11 cellular contexts compared by ENCODE assay signal in genomic region chr19:49425922-49426592, GRCh38. TPM values are rescaled to one million over a fixed set of nuclear protein-coding genes. Genes with fewer than 3 reads are reported as not detected.
DNase-seq lines count a peak whose midpoint lies in the region; ATAC-seq and TF ChIP-seq lines count a peak whose summit lies in the region.
"Had no signal": no experiment of that assay in that cellular context is flagged by ENCODE, and none has a peak within 500 bp of the region (broad histone marks: within the 10 kb centered on the region; RNA-seq: fewer than 3 reads in every experiment).

No MANE protein-coding gene starts in this region.

- H3K4me1 Mint-ChIP-seq in activated CD8-positive, alpha-beta T cell treated with anti-CD3 and anti-CD28 coated beads for 36 hours (ENCODE audit: low read depth), result peaks cover 50% of the 10 kb centered on the region

- no peaks in the 10 kb centered on the region for H3K79me2 ChIP-seq in Karpas-422 (ENCODE audit: low read length)
- no peaks in the 10 kb centered on the region for H3K79me2 ChIP-seq in osteoblast (ENCODE audit: insufficient read depth, low read length)

- no peaks in the 10 kb centered on the region for H4K20me1 ChIP-seq in Karpas-422 (ENCODE audit: insufficient read depth, low read depth, low read length)
- H4K20me1 ChIP-seq in osteoblast (ENCODE audit: insufficient read depth, low read length), result peaks cover 3% of the 10 kb centered on the region

- POLR2A ChIA-PET in activated CD8-positive, alpha-beta T cell treated with anti-CD3 and anti-CD28 coated beads for 36 hours (lab: Charles Lee), result interaction anchor here (0.8 to 1.7 kb wide), 5 partner anchors 19 to 61 kb away, joined by 3 to 5 read pairs (median 3); partner anchors contain the start of genes PIH1D1 and RPL13A

- H3K27me3 ChIP-seq in Karpas-422 (ENCODE audit: low read length), result no peaks in the 10 kb centered on the region
- H3K27me3 ChIP-seq in osteoblast (ENCODE audit: insufficient read depth, low read length), result peaks cover 95% of the 10 kb centered on the region

- DNase-seq in SHP77 (lab: John Stamatoyannopoulos, UW), result peak; percentile 38 to 57
- DNase-seq in SHP77 treated with DMSO at 0.1 percent for 48 hours (lab: John Stamatoyannopoulos, UW), result no peak
- peak; percentile 88 for DNase-seq in Karpas-422
- DNase-seq in activated CD8-positive, alpha-beta T cell treated with anti-CD3 and anti-CD28 coated beads for 36 hours, result peak; percentile 65
- peak; percentile 93 for DNase-seq in osteoblast (ENCODE audit: insufficient read length, low spot score, missing footprints)
- DNase-seq in dermis blood vessel endothelial cell, result no peak

- no peak overlapping the region for H3K4me3 Mint-ChIP-seq in activated CD8-positive, alpha-beta T cell treated with anti-CD3 and anti-CD28 coated beads for 36 hours

- H3K4me3 ChIP-seq in Karpas-422 (ENCODE audit: low read length), result no peak overlapping the region; the same call in 1 of the 2 replicates
- H3K4me3 ChIP-seq in osteoblast (ENCODE audit: insufficient read depth, low read length), result no peak overlapping the region

- ATAC-seq in activated CD8-positive, alpha-beta T cell treated with anti-CD3 and anti-CD28 coated beads for 36 hours, result no peak
- ATAC-seq in HG02840 (IDR thresholded peaks at IDR 0.05; ENCODE audit: low FRiP score, unreplicated experiment), result no peak
- ATAC-seq in GM19452 (IDR thresholded peaks at IDR 0.05; ENCODE audit: unreplicated experiment), result no peak

- peaks cover 64% of the 10 kb centered on the region for H3K4me1 ChIP-seq in Karpas-422 (ENCODE audit: low read length)
- H3K4me1 ChIP-seq in osteoblast (ENCODE audit: insufficient read depth, low read length), result no peaks in the 10 kb centered on the region

- intact Hi-C loops in activated CD8-positive, alpha-beta T cell treated with anti-CD3 and anti-CD28 coated beads for 36 hours (cut with micrococcal nuclease), result loop anchor here (5.0 kb wide), 1 partner anchor 34 kb away; no protein-coding TSS in a partner anchor

- no peak overlapping the region for H3K27ac Mint-ChIP-seq in activated CD8-positive, alpha-beta T cell treated with anti-CD3 and anti-CD28 coated beads for 36 hours

- TF ChIP-seq CTCF in activated CD8-positive, alpha-beta T cell treated with anti-CD3 and anti-CD28 coated beads for 36 hours (IDR thresholded peaks at IDR 0.05), result no peak
- TF ChIP-seq CTCF in osteoblast (IDR thresholded peaks at IDR 0.05; ENCODE audit: extremely low read depth, low read depth, low read length), result no peak

- H3K27ac ChIP-seq in Karpas-422 (ENCODE audit: low read length) (no peak overlapping the region), osteoblast (ENCODE audit: low read depth, low read length) (no peak overlapping the region)
- H3K27ac ChIP-seq: VCaP had no signal

- H2AFZ ChIP-seq in Karpas-422 (ENCODE audit: low read length) (no peak overlapping the region), osteoblast (ENCODE audit: low read length) (no peak overlapping the region)

- H3K27me3 Mint-ChIP-seq in activated CD8-positive, alpha-beta T cell treated with anti-CD3 and anti-CD28 coated beads for 36 hours, result peaks cover 83% of the 10 kb centered on the region

- H3K9me2 ChIP-seq in Karpas-422 (replicated peaks; ENCODE audit: insufficient read depth, low read length), result no peaks in the 10 kb centered on the region

- H3K36me3 ChIP-seq in Karpas-422 (ENCODE audit: insufficient read depth, low read length) (no peaks in the 10 kb centered on the region), osteoblast (ENCODE audit: insufficient read depth, low read length) (no peaks in the 10 kb centered on the region)

- H3K36me3 Mint-ChIP-seq in activated CD8-positive, alpha-beta T cell treated with anti-CD3 and anti-CD28 coated beads for 36 hours (ENCODE audit: low read depth), result no peaks in the 10 kb centered on the region

- H3K9me3 ChIP-seq in Karpas-422 (ENCODE audit: low read length), result no peaks in the 10 kb centered on the region
- no peaks in the 10 kb centered on the region for H3K9me3 ChIP-seq in osteoblast (ENCODE audit: low read depth, low read length)

- H3K4me2 ChIP-seq in Karpas-422 (ENCODE audit: low read depth, low read length, poor library complexity, severe bottlenecking) (peak overlapping the region; percentile 52), osteoblast (ENCODE audit: insufficient read depth, low read length) (no peak overlapping the region)

- H3K9ac ChIP-seq in Karpas-422 (ENCODE audit: low read length), result no peak overlapping the region

- CTCF ChIA-PET in activated CD8-positive, alpha-beta T cell treated with anti-CD3 and anti-CD28 coated beads for 36 hours (lab: Charles Lee), result interaction anchor here (0.6 to 1.1 kb wide), 2 partner anchors 8 to 69 kb away, joined by 3 read pairs; no protein-coding TSS in a partner anchor

- no peaks in the 10 kb centered on the region for H3K9me3 Mint-ChIP-seq in activated CD8-positive, alpha-beta T cell treated with anti-CD3 and anti-CD28 coated beads for 36 hours

RNA-seq across cellular contexts. Expression of gene GFY, which starts 0.9 kb away (rescaled TPM):
- 0.18 and 0.34 TPM in 2 replicates for total RNA-seq in Karpas-422 (2014; rRNA removed; shearing (Covaris generic); ENCODE audit: low replicate concordance)
- not detected for total RNA-seq in activated CD8-positive, alpha-beta T cell treated with anti-CD3 and anti-CD28 coated beads for 36 hours
- total RNA-seq in osteoblast (not detected in 2 replicates), dermis blood vessel endothelial cell (not detected in 2 replicates)
- total RNA-seq: mononuclear cell, subcutaneous adipose tissue had no signal

RNA-seq across cellular contexts. Expression of gene PTH2, which starts 2.8 kb away (rescaled TPM):
- not detected in 2 replicates for total RNA-seq in Karpas-422 (2014; rRNA removed; shearing (Covaris generic); ENCODE audit: low replicate concordance)
- total RNA-seq in activated CD8-positive, alpha-beta T cell treated with anti-CD3 and anti-CD28 coated beads for 36 hours, result not detected
- total RNA-seq in osteoblast (not detected in 2 replicates), dermis blood vessel endothelial cell (not detected in 2 replicates)
- total RNA-seq: mononuclear cell, subcutaneous adipose tissue had no signal

RNA-seq across cellular contexts. Expression of gene SLC17A7, which starts 15.3 kb away (rescaled TPM):
- 0.47 and 0.63 TPM in 2 replicates for total RNA-seq in Karpas-422 (2014; rRNA removed; shearing (Covaris generic); ENCODE audit: low replicate concordance)
- under 1 TPM in 1 of 2 experiments, not detected in 1; 0.23 TPM for total RNA-seq in activated CD8-positive, alpha-beta T cell treated with anti-CD3 and anti-CD28 coated beads for 36 hours
- total RNA-seq in osteoblast, result under 0.01 TPM in 2 replicates
- total RNA-seq in dermis blood vessel endothelial cell, result 0.17 and 0.42 TPM in 2 replicates
- total RNA-seq: mononuclear cell had no signal

RNA-seq across cellular contexts. Expression of gene PIH1D1, which starts 25.6 kb away (rescaled TPM):
- 163 and 223 TPM in 2 replicates for total RNA-seq in Karpas-422 (2014; rRNA removed; shearing (Covaris generic); ENCODE audit: low replicate concordance)
- 100 to 1,000 TPM; 124 to 126 TPM for total RNA-seq in activated CD8-positive, alpha-beta T cell treated with anti-CD3 and anti-CD28 coated beads for 36 hours
- total RNA-seq in osteoblast (79.3 and 80.7 TPM in 2 replicates), dermis blood vessel endothelial cell (143 and 169 TPM in 2 replicates)

RNA-seq across cellular contexts. Expression of gene ALDH16A1, which starts 27.0 kb away (rescaled TPM):
- 15.9 and 83.3 TPM in 2 replicates for total RNA-seq in Karpas-422 (2014; rRNA removed; shearing (Covaris generic); ENCODE audit: low replicate concordance)
- total RNA-seq in activated CD8-positive, alpha-beta T cell treated with anti-CD3 and anti-CD28 coated beads for 36 hours, result 10 to 100 TPM; 24.6 to 24.8 TPM
- total RNA-seq in osteoblast (26.4 and 32.7 TPM in 2 replicates), dermis blood vessel endothelial cell (55.3 and 82.5 TPM in 2 replicates)

Comparison
In these comparisons a context has a peak if more than half of its experiments do, and no peak if none do; other contexts are left out.
1. DNase-seq: peak in SHP77 (2 of 2), Karpas-422 (single experiment), activated CD8-positive, alpha-beta T cell treated with anti-CD3 and anti-CD28 coated beads for 36 hours (single experiment) and osteoblast (single experiment); none in SHP77 treated with DMSO at 0.1 percent for 48 hours (single experiment) and dermis blood vessel endothelial cell (single experiment).